In the genomic region with DNA sequence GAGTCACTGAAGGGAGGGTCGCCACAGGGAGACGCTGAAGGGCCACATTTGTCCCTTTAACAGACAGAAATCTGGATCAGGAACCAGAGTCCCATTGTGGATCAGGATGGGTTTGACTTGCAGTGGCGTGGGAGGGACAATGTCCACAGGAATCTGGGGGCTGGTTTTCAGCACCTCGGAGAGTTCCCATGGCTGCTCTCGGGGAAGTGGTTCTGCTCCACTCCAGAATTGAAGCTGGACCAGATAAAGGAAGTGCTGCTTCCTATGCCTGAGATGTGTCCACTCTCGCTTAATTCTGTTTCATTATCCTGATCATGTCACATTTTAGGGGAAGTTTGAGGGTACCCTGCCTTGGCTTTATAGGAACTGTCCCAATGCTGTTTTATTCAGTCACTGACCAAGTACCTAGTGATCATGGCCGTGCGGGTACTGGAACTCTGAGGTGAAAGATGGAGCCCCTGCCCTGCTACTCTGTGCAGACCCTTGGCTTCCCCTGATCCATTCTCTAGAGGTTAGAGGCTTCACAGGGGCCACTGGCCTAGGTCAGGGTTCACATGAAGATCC, we compare ENCODE assay signal across 8 cellular contexts. TPM values are rescaled to one million over a fixed set of nuclear protein-coding genes. Genes with fewer than 3 reads are reported as not detected.
DNase-seq lines count a peak whose midpoint lies in the region; ATAC-seq and TF ChIP-seq lines count a peak whose summit lies in the region.

No MANE protein-coding gene starts in this region.

- no peak overlapping the region for H3K4me3 Mint-ChIP-seq in activated naive CD8-positive, alpha-beta T cell treated with anti-CD3 and anti-CD28 coated beads for 36 hours

- H3K9me3 Mint-ChIP-seq in activated naive CD8-positive, alpha-beta T cell treated with anti-CD3 and anti-CD28 coated beads for 36 hours = no peaks in the 10 kb centered on the region

- in situ Hi-C loops in ACHN (cut with HindIII; ENCODE audit: low pct_ligation_motif_present, low pct_unique_long_range_greater_than_20kb, low sequenced_read_pairs) = no loop called here

- no peak for TF ChIP-seq EP300 in Ishikawa (IDR thresholded peaks at IDR 0.05; ENCODE audit: borderline replicate concordance)

- H3K27me3 Mint-ChIP-seq in activated naive CD8-positive, alpha-beta T cell treated with anti-CD3 and anti-CD28 coated beads for 36 hours = peaks cover 13% of the 10 kb centered on the region

- no peak overlapping the region for H3K27ac Mint-ChIP-seq in activated naive CD8-positive, alpha-beta T cell treated with anti-CD3 and anti-CD28 coated beads for 36 hours

- no peak for ATAC-seq in HG02981 (IDR thresholded peaks at IDR 0.05; ENCODE audit: unreplicated experiment)
- ATAC-seq in GM18861 (IDR thresholded peaks at IDR 0.05; ENCODE audit: unreplicated experiment) = no peak

- DNase-seq in ACHN = peak; percentile 45
- DNase-seq in activated naive CD8-positive, alpha-beta T cell treated with anti-CD3 and anti-CD28 coated beads for 36 hours = peak; percentile 17
- peak; percentile 16 for DNase-seq in kidney tubule cell (ENCODE audit: low spot score)
- no peak for DNase-seq in HCEC 1CT
- DNase-seq in effector CD4-positive, alpha-beta T cell = no peak

- no peaks in the 10 kb centered on the region for H3K36me3 Mint-ChIP-seq in activated naive CD8-positive, alpha-beta T cell treated with anti-CD3 and anti-CD28 coated beads for 36 hours

- H3K4me1 Mint-ChIP-seq in activated naive CD8-positive, alpha-beta T cell treated with anti-CD3 and anti-CD28 coated beads for 36 hours = no peaks in the 10 kb centered on the region

- TF ChIP-seq RAD21 in Ishikawa (IDR thresholded peaks at IDR 0.05; ENCODE audit: low read depth) = peak; percentile 9; the same call in 1 of the 2 replicates

TF ChIP-seq in Ishikawa, 13 proteins besides CTCF, POLR2A, EP300 and RAD21:
- TF ChIP-seq CEBPB (IDR thresholded peaks at IDR 0.05) = no peak
- TF ChIP-seq YY1 (IDR thresholded peaks at IDR 0.05; ENCODE audit: low read depth) = peak; percentile 55; the same call in 1 of the 2 replicates
- peak; percentile 44; the same call in 1 of the 2 replicates for TF ChIP-seq EGR1 (IDR thresholded peaks at IDR 0.05)
- TF ChIP-seq, protein P1, sequence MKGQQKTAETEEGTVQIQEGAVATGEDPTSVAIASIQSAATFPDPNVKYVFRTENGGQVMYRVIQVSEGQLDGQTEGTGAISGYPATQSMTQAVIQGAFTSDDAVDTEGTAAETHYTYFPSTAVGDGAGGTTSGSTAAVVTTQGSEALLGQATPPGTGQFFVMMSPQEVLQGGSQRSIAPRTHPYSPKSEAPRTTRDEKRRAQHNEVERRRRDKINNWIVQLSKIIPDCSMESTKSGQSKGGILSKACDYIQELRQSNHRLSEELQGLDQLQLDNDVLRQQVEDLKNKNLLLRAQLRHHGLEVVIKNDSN (IDR thresholded peaks at IDR 0.05) = no peak
- no peak for TF ChIP-seq TCF12 (IDR thresholded peaks at IDR 0.05; ENCODE audit: low read depth)
- no peak for TF ChIP-seq TAF1 (IDR thresholded peaks at IDR 0.05; ENCODE audit: low read depth)
- no peak for TF ChIP-seq ZBTB7A (IDR thresholded peaks at IDR 0.05; ENCODE audit: low read depth)
- TF ChIP-seq FOXM1 (IDR thresholded peaks at IDR 0.05; ENCODE audit: borderline replicate concordance, low read depth) = no peak
- peak; percentile 47; the same call in 1 of the 2 replicates for TF ChIP-seq TEAD4 (IDR thresholded peaks at IDR 0.05)
- TF ChIP-seq, protein P2, sequence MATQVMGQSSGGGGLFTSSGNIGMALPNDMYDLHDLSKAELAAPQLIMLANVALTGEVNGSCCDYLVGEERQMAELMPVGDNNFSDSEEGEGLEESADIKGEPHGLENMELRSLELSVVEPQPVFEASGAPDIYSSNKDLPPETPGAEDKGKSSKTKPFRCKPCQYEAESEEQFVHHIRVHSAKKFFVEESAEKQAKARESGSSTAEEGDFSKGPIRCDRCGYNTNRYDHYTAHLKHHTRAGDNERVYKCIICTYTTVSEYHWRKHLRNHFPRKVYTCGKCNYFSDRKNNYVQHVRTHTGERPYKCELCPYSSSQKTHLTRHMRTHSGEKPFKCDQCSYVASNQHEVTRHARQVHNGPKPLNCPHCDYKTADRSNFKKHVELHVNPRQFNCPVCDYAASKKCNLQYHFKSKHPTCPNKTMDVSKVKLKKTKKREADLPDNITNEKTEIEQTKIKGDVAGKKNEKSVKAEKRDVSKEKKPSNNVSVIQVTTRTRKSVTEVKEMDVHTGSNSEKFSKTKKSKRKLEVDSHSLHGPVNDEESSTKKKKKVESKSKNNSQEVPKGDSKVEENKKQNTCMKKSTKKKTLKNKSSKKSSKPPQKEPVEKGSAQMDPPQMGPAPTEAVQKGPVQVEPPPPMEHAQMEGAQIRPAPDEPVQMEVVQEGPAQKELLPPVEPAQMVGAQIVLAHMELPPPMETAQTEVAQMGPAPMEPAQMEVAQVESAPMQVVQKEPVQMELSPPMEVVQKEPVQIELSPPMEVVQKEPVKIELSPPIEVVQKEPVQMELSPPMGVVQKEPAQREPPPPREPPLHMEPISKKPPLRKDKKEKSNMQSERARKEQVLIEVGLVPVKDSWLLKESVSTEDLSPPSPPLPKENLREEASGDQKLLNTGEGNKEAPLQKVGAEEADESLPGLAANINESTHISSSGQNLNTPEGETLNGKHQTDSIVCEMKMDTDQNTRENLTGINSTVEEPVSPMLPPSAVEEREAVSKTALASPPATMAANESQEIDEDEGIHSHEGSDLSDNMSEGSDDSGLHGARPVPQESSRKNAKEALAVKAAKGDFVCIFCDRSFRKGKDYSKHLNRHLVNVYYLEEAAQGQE (IDR thresholded peaks at IDR 0.05; ENCODE audit: low read depth) = peak; percentile 96
- TF ChIP-seq CREB1 (IDR thresholded peaks at IDR 0.05; ENCODE audit: low read depth) = no peak
- 0 out of 2 replicates have a peak, but pooled peaks have one; percentile 6 for TF ChIP-seq NFIC (IDR thresholded peaks at IDR 0.05)

RNA-seq across cellular contexts. Expression of a gene that starts 28.7 kb away (rescaled TPM):
- total RNA-seq in activated naive CD8-positive, alpha-beta T cell treated with anti-CD3 and anti-CD28 coated beads for 36 hours = under 1 TPM in 1 of 2 experiments, not detected in 1; 0.27 TPM

RNA-seq across cellular contexts. Expression of a gene that starts 35.4 kb away (rescaled TPM):
- not detected for total RNA-seq in activated naive CD8-positive, alpha-beta T cell treated with anti-CD3 and anti-CD28 coated beads for 36 hours

RNA-seq across cellular contexts. Expression of a gene that starts 35.7 kb away (rescaled TPM):
- 1 to 10 TPM; 7.5 to 8.2 TPM for total RNA-seq in activated naive CD8-positive, alpha-beta T cell treated with anti-CD3 and anti-CD28 coated beads for 36 hours

Comparison
In these comparisons a context has a peak if more than half of its experiments do, and no peak if none do; other contexts are left out.
1. DNase-seq: peak in ACHN (single experiment), activated naive CD8-positive, alpha-beta T cell treated with anti-CD3 and anti-CD28 coated beads for 36 hours (single experiment) and kidney tubule cell (single experiment); none in HCEC 1CT (single experiment) and effector CD4-positive, alpha-beta T cell (single experiment).